In genomic region chr2:19879115-19879514, GRCh38 we compare ENCODE assay signal across 14 cellular contexts.
"Had no signal": no experiment of that assay in that cellular context is flagged by ENCODE, and none has a peak within 500 bp of the region (broad histone marks: within the 10 kb centered on the region; RNA-seq: fewer than 3 reads in every experiment).

No MANE protein-coding gene starts in this region.

- H3K36me3 ChIP-seq: gastrocnemius medialis, heart left ventricle, upper lobe of left lung had no signal

- H3K9me3 ChIP-seq: gastrocnemius medialis, heart left ventricle, upper lobe of left lung had no signal

- ATAC-seq: activated CD8-positive, alpha-beta T cell treated with anti-CD3 and anti-CD28 coated beads, Interleukin-2, amount 10 ng/mL, durations not matched to agents 7 days and 5 days; gastrocnemius medialis; heart left ventricle; stimulated activated naive CD8-positive, alpha-beta T cell treated with anti-CD3 and anti-CD28 coated beads, Interleukin-15, amount 100 ng/mL, for 72 hours; WTC11 had no signal

- H3K4me3 ChIP-seq: gastrocnemius medialis, heart left ventricle, upper lobe of left lung had no signal

- H3K27ac ChIP-seq: gastrocnemius medialis, heart left ventricle, upper lobe of left lung had no signal

- H3K4me1 ChIP-seq: gastrocnemius medialis, heart left ventricle, upper lobe of left lung had no signal

- H3K27me3 ChIP-seq: gastrocnemius medialis, heart left ventricle, upper lobe of left lung had no signal

- DNase-seq: activated CD4-positive, alpha-beta T cell treated with anti-CD3 and anti-CD28 coated beads, Interleukin-2, amount 10 ng/mL, durations not matched to agents 7 days and 5 days; activated CD8-positive, alpha-beta T cell treated with anti-CD3 and anti-CD28 coated beads, Interleukin-2, amount 10 ng/mL, durations not matched to agents 7 days and 5 days; activated naive CD8-positive, alpha-beta T cell treated with anti-CD3 and anti-CD28 coated beads for 36 hours; amniotic stem cell; gastrocnemius medialis; heart left ventricle; kidney glomerular epithelial cell; mesendoderm; nucleus accumbens; retina; stimulated activated naive CD8-positive, alpha-beta T cell treated with anti-CD3 and anti-CD28 coated beads, Interleukin-15, amount 100 ng/mL, for 72 hours; T-helper 2 cell had no signal
